In genomic region chr2:68689553-68690537, GRCh38 we compare ENCODE assay signal across 9 cellular contexts. TPM values are rescaled to one million over a fixed set of nuclear protein-coding genes. Genes with fewer than 3 reads are reported as not detected.
DNase-seq lines count a peak whose midpoint lies in the region; ATAC-seq lines count a peak whose summit lies in the region.
"Had no signal": no experiment of that assay in that cellular context is flagged by ENCODE, and none has a peak within 500 bp of the region (broad histone marks: within the 10 kb centered on the region; RNA-seq: fewer than 3 reads in every experiment).

No MANE protein-coding gene starts in this region.

- peak; percentile 31 for DNase-seq in activated naive CD4-positive, alpha-beta T cell treated with anti-CD3 and anti-CD28 coated beads for 36 hours
- no peak for DNase-seq in activated naive CD4-positive, alpha-beta T cell treated with Interleukin-2 at 50 U/mL for 16 hours
- DNase-seq in SKM-1 (lab: John Stamatoyannopoulos, UW; ENCODE audit: unreplicated experiment) (peak; percentile 88), immature natural killer cell (no peak), COLO668 (lab: John Stamatoyannopoulos, UW; ENCODE audit: unreplicated experiment) (no peak), hippocampal formation (lab: John Stamatoyannopoulos, UW) (no peak)
- no peak for DNase-seq in stimulated activated effector memory CD8-positive, alpha-beta T cell treated with anti-CD3 and anti-CD28 coated beads, Interleukin-12 subunit alpha, Interleukin-12 subunit beta, amount 100 ng/mL, for 72 hours (ENCODE audit: low spot score in 2 of 2)

- no peaks in the 10 kb centered on the region for H3K9me3 Mint-ChIP-seq in activated naive CD4-positive, alpha-beta T cell treated with anti-CD3 and anti-CD28 coated beads for 36 hours
- H3K9me3 Mint-ChIP-seq in stimulated activated effector memory CD8-positive, alpha-beta T cell treated with anti-CD3 and anti-CD28 coated beads, Interleukin-12 subunit alpha, Interleukin-12 subunit beta, amount 100 ng/mL, for 72 hours: no peaks in the 10 kb centered on the region
- no peaks in the 10 kb centered on the region for H3K9me3 Mint-ChIP-seq in immature natural killer cell

- H3K36me3 Mint-ChIP-seq in activated naive CD4-positive, alpha-beta T cell treated with anti-CD3 and anti-CD28 coated beads for 36 hours (ENCODE audit: low read depth): no peaks in the 10 kb centered on the region
- no peaks in the 10 kb centered on the region for H3K36me3 Mint-ChIP-seq in stimulated activated effector memory CD8-positive, alpha-beta T cell treated with anti-CD3 and anti-CD28 coated beads, Interleukin-12 subunit alpha, Interleukin-12 subunit beta, amount 100 ng/mL, for 72 hours
- H3K36me3 Mint-ChIP-seq in immature natural killer cell: peaks cover 0 to 6% (median 0%) of the 10 kb centered on the region in 3 donors

- peaks cover 21% of the 10 kb centered on the region for H3K4me1 Mint-ChIP-seq in activated naive CD4-positive, alpha-beta T cell treated with anti-CD3 and anti-CD28 coated beads for 36 hours (ENCODE audit: low read depth)
- peaks cover 8% of the 10 kb centered on the region for H3K4me1 Mint-ChIP-seq in stimulated activated effector memory CD8-positive, alpha-beta T cell treated with anti-CD3 and anti-CD28 coated beads, Interleukin-12 subunit alpha, Interleukin-12 subunit beta, amount 100 ng/mL, for 72 hours
- peaks cover 1 to 5% of the 10 kb centered on the region in 2 donors for H3K4me1 Mint-ChIP-seq in immature natural killer cell

- intact Hi-C loops in activated naive CD4-positive, alpha-beta T cell treated with anti-CD3 and anti-CD28 coated beads for 36 hours (cut with micrococcal nuclease): loop anchor here (1.0 kb wide), 3 partner anchors 27 to 223 kb away; partner anchors contain the start of genes APLF and FBXO48

- CTCF ChIA-PET in activated naive CD4-positive, alpha-beta T cell treated with anti-CD3 and anti-CD28 coated beads for 36 hours (lab: Charles Lee): interaction anchor here (0.7 to 2.0 kb wide), 9 partner anchors 20 to 253 kb away, joined by 3 to 9 read pairs (median 3); no protein-coding TSS in a partner anchor

- peak overlapping the region; percentile 52 for H3K27ac Mint-ChIP-seq in activated naive CD4-positive, alpha-beta T cell treated with anti-CD3 and anti-CD28 coated beads for 36 hours
- no peak overlapping the region for H3K27ac Mint-ChIP-seq in stimulated activated effector memory CD8-positive, alpha-beta T cell treated with anti-CD3 and anti-CD28 coated beads, Interleukin-12 subunit alpha, Interleukin-12 subunit beta, amount 100 ng/mL, for 72 hours
- no peak overlapping the region for H3K27ac Mint-ChIP-seq in immature natural killer cell

- no peaks in the 10 kb centered on the region for H3K27me3 Mint-ChIP-seq in activated naive CD4-positive, alpha-beta T cell treated with anti-CD3 and anti-CD28 coated beads for 36 hours (ENCODE audit: low read depth)
- peaks cover 0 to 6% (median 3%) of the 10 kb centered on the region in 3 donors for H3K27me3 Mint-ChIP-seq in immature natural killer cell (ENCODE audit: low read depth in 3 of 3)

- peak; percentile 95 for ATAC-seq in HG03060 (IDR thresholded peaks at IDR 0.05; ENCODE audit: low read depth, unreplicated experiment)
- peak; percentile 64 for ATAC-seq in stimulated activated effector memory CD8-positive, alpha-beta T cell treated with anti-CD3 and anti-CD28 coated beads, Interleukin-12 subunit alpha, Interleukin-12 subunit beta, amount 100 ng/mL, for 72 hours

- no peak overlapping the region for H3K4me3 Mint-ChIP-seq in activated naive CD4-positive, alpha-beta T cell treated with anti-CD3 and anti-CD28 coated beads for 36 hours
- no peak overlapping the region for H3K4me3 Mint-ChIP-seq in stimulated activated effector memory CD8-positive, alpha-beta T cell treated with anti-CD3 and anti-CD28 coated beads, Interleukin-12 subunit alpha, Interleukin-12 subunit beta, amount 100 ng/mL, for 72 hours
- H3K4me3 Mint-ChIP-seq in immature natural killer cell: no peak overlapping the region

RNA-seq across cellular contexts. Expression of gene ARHGAP25, which starts 44.8 kb away (rescaled TPM):
- 10 to 100 TPM; 43.0 to 46.7 TPM for total RNA-seq in activated naive CD4-positive, alpha-beta T cell treated with anti-CD3 and anti-CD28 coated beads for 36 hours
- 100 to 1,000 TPM; 107 to 282 (median 117) TPM for polyA plus RNA-seq in immature natural killer cell

RNA-seq across cellular contexts. Expression of gene PROKR1, which starts 46.5 kb away (rescaled TPM):
- total RNA-seq in activated naive CD4-positive, alpha-beta T cell treated with anti-CD3 and anti-CD28 coated beads for 36 hours: not detected
- polyA plus RNA-seq in immature natural killer cell: not detected
- total RNA-seq: glomerular endothelial cell had no signal

Comparison
In these comparisons a context has a peak if more than half of its experiments do, and no peak if none do; other contexts are left out.
1. DNase-seq: peak in activated naive CD4-positive, alpha-beta T cell treated with anti-CD3 and anti-CD28 coated beads for 36 hours (single experiment) and SKM-1 (single experiment); none in activated naive CD4-positive, alpha-beta T cell treated with Interleukin-2 at 50 U/mL for 16 hours (single experiment), stimulated activated effector memory CD8-positive, alpha-beta T cell treated with anti-CD3 and anti-CD28 coated beads, Interleukin-12 subunit alpha, Interleukin-12 subunit beta, amount 100 ng/mL, for 72 hours (0 of 2), immature natural killer cell (0 of 3), COLO668 (single experiment) and hippocampal formation (0 of 2).